Comparison of ENCODE assay signal across 14 cellular contexts in genomic region chr18:32877371-32877770, GRCh38.
"Had no signal": no experiment of that assay in that cellular context is flagged by ENCODE, and none has a peak within 500 bp of the region (broad histone marks: within the 10 kb centered on the region; RNA-seq: fewer than 3 reads in every experiment).

No MANE protein-coding gene starts in this region.

- DNase-seq: activated CD4-positive, alpha-beta T cell treated with anti-CD3 and anti-CD28 coated beads, Interleukin-2, amount 50 U/mL, for 4 hours; activated effector memory CD4-positive, alpha-beta T cell treated with anti-CD3 and anti-CD28 coated beads, Interleukin-2, amount 50 U/mL, for 16 hours; activated T-cell treated with anti-CD3 and anti-CD28 coated beads, Interleukin-2, amount 50 U/mL, for 72 hours; adrenal gland; cerebellar nuclear complex; dermis blood vessel endothelial cell; effector memory CD4-positive, alpha-beta T cell; mesenchymal stem cell; mucosa of descending colon; naive B cell; retina; spleen; stimulated activated CD4-positive, alpha-beta T cell treated with anti-CD3 and anti-CD28 coated beads, Interleukin-4, amount 100 ng/mL, for 4 hours; upper lobe of right lung had no signal
